In the genomic region with DNA sequence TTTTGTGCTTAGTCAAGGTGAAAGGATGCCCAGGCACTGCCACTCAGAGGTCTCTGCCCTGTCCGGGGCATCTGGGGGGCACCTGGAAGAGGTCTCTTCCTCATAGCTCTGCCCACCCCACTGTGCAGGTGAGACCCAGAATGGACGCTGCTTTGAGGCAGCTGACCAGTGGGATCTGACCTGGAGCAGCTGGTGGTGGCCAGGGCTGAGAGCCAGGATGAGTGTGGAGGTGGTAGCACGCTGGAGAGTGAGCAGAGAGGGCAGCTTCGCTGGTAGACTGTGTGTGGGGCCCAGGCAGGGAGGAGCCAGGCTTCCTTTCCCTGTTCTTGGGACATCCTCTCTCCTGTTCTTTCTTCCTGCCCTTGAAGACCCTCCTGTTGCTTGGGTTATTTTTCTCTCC, we compare ENCODE assay signal across 21 cellular contexts. TPM values are rescaled to one million over a fixed set of nuclear protein-coding genes. Genes with fewer than 3 reads are reported as not detected.
DNase-seq lines count a peak whose midpoint lies in the region; ATAC-seq and TF ChIP-seq lines count a peak whose summit lies in the region.
"Had no signal": no experiment of that assay in that cellular context is flagged by ENCODE, and none has a peak within 500 bp of the region (broad histone marks: within the 10 kb centered on the region; RNA-seq: fewer than 3 reads in every experiment).

No MANE protein-coding gene starts in this region.

- H3K56ac ChIP-seq in H9 (ENCODE audit: insufficient read length, low read depth, low read length) = no peak overlapping the region
- H3K56ac ChIP-seq in mesendoderm (ENCODE audit: low read length) = no peak overlapping the region

- H3K18ac ChIP-seq in H9 (ENCODE audit: insufficient read length, low read depth, low read length) (no peak overlapping the region), mesendoderm (ENCODE audit: low read length) (no peak overlapping the region)

- H2BK120ac ChIP-seq in H9 (ENCODE audit: low read depth, low read length, poor library complexity, severe bottlenecking) (no peak overlapping the region), mesendoderm (ENCODE audit: low read depth, low read length) (no peak overlapping the region)

- H2BK15ac ChIP-seq in H9 (ENCODE audit: low read depth, low read length) (no peak overlapping the region), mesendoderm (replicated peaks; ENCODE audit: low read depth) (no peak overlapping the region)

- no peak overlapping the region for H2BK20ac ChIP-seq in H9 (ENCODE audit: low read depth, low read length, poor library complexity, severe bottlenecking)

- no peak for TF ChIP-seq POLR2A in body of pancreas (IDR thresholded peaks at IDR 0.05)

- no peak overlapping the region for H3K4me3 Mint-ChIP-seq in H9

- H3K9ac ChIP-seq in H9 (ENCODE audit: extremely low read depth, insufficient read length, low read length) (no peak overlapping the region), mesendoderm (ENCODE audit: low read length) (no peak overlapping the region)
- H3K9ac ChIP-seq: KMS-11 had no signal

- no peaks in the 10 kb centered on the region for H3K27me3 ChIP-seq in H9 (ENCODE audit: insufficient read depth, low read length)
- H3K27me3 ChIP-seq in body of pancreas = no peaks in the 10 kb centered on the region
- no peaks in the 10 kb centered on the region for H3K27me3 ChIP-seq in psoas muscle (ENCODE audit: insufficient read depth in 3 of 3, low read length in 2 of 3)
- no peaks in the 10 kb centered on the region for H3K27me3 ChIP-seq in mesendoderm (ENCODE audit: insufficient read depth, low read length, poor library complexity)

- no peaks in the 10 kb centered on the region; a peak in 2 of 5 replicates for H3K9me3 Mint-ChIP-seq in H9

- intact Hi-C loops in body of pancreas (cut with DNase I) = no loop called here
- intact Hi-C loops in psoas muscle (cut with DNase I) = no loop called here

- no peak overlapping the region for H3T11ph ChIP-seq in H9 (ENCODE audit: low read length)

- TF ChIP-seq CTCF in H9 (conservative IDR thresholded peaks at IDR 0.05) (no peak), body of pancreas (IDR thresholded peaks at IDR 0.05) (no peak), psoas muscle (IDR thresholded peaks at IDR 0.05) (no peak)

- no peaks in the 10 kb centered on the region for H3K4me1 ChIP-seq in H9 (ENCODE audit: insufficient read depth, low read length)
- peaks cover 41% of the 10 kb centered on the region for H3K4me1 ChIP-seq in body of pancreas
- H3K4me1 ChIP-seq in psoas muscle = peaks cover 47% of the 10 kb centered on the region
- H3K4me1 ChIP-seq in mesendoderm (ENCODE audit: control insufficient read depth, low read depth, low read length) = peaks cover 16% of the 10 kb centered on the region

- H4K8ac ChIP-seq in H9 (replicated peaks; ENCODE audit: insufficient read length, low read depth, low read length) (no peak overlapping the region), mesendoderm (ENCODE audit: low read depth, low read length) (no peak overlapping the region)

- H3K79me1 ChIP-seq in H9 (ENCODE audit: insufficient read depth, low read depth, low read length, poor library complexity, severe bottlenecking) = no peaks in the 10 kb centered on the region
- H3K79me1 ChIP-seq in mesendoderm (ENCODE audit: low read length) = no peaks in the 10 kb centered on the region

- H3K27ac Mint-ChIP-seq in H9 = no peak overlapping the region

- peaks cover 13 to 21% of the 10 kb centered on the region in 2 experiments for H3K4me1 Mint-ChIP-seq in H9

- no peak overlapping the region for H3K4me2 ChIP-seq in H9 (ENCODE audit: insufficient read depth, insufficient read length, low read length)
- H3K4me2 ChIP-seq in mesendoderm (ENCODE audit: low read length) = no peak overlapping the region
- H3K4me2 ChIP-seq: A549, KMS-11 had no signal

- H3K36me3 Mint-ChIP-seq in H9 (ENCODE audit: insufficient read depth in 1 of 3, low read depth in 3 of 3) = no peaks in the 10 kb centered on the region

- no peak overlapping the region for H3K23ac ChIP-seq in H9 (ENCODE audit: insufficient read length, low read depth, low read length)
- H3K23ac ChIP-seq in mesendoderm (ENCODE audit: low read length) = no peak overlapping the region

- peaks cover 3% of the 10 kb centered on the region for H3K23me2 ChIP-seq in H9 (ENCODE audit: insufficient read length, low read depth, low read length, poor library complexity, severe bottlenecking)

- H3K9me3 ChIP-seq in H9 (ENCODE audit: control insufficient read depth, low read depth, low read length) (no peaks in the 10 kb centered on the region), body of pancreas (no peaks in the 10 kb centered on the region), psoas muscle (no peaks in the 10 kb centered on the region)
- H3K9me3 ChIP-seq: A549, BE2C had no signal

- H3K27me3 Mint-ChIP-seq in H9 (ENCODE audit: low read depth) = peaks cover 18% of the 10 kb centered on the region

- H3K27ac ChIP-seq in H9 (ENCODE audit: insufficient read length, low read depth, low read length) (no peak overlapping the region), body of pancreas (peak overlapping the region; percentile 42 to 79 (median 72)), psoas muscle (peak overlapping the region; percentile 51), mesendoderm (ENCODE audit: low read depth, low read length) (no peak overlapping the region)
- H3K27ac ChIP-seq: KMS-11, RWPE1 had no signal

- no peak for ATAC-seq in body of pancreas
- ATAC-seq in left lobe of liver = no peak
- ATAC-seq in psoas muscle = peak in 2 of 4 donors; percentile 38 to 50
- ATAC-seq in GM19023 (IDR thresholded peaks at IDR 0.05; ENCODE audit: unreplicated experiment) = no peak
- ATAC-seq: A549 had no signal

- H3K4me3 ChIP-seq in body of pancreas (no peak overlapping the region), psoas muscle (no peak overlapping the region), mesendoderm (ENCODE audit: low read length) (no peak overlapping the region)
- H3K4me3 ChIP-seq: A549 had no signal

- H3K79me2 ChIP-seq in H9 (ENCODE audit: insufficient read depth, low read length) (no peaks in the 10 kb centered on the region), mesendoderm (ENCODE audit: control insufficient read depth, insufficient read depth, low read length) (no peaks in the 10 kb centered on the region)

- H2BK5ac ChIP-seq in H9 (ENCODE audit: insufficient read length, low read length) (no peak overlapping the region), mesendoderm (ENCODE audit: low read length) (no peak overlapping the region)

- no CpG with 5 or more reads among the region's 4 CpGs for WGBS in H9 (ENCODE audit: extremely low coverage, insufficient read length, low lambda C conversion rate)
- WGBS in body of pancreas, 2 donors = 24 to 39% methylated on average over 4 of the region's 4 CpGs
- WGBS in psoas muscle, 3 donors = 35 to 43% (median 43%) methylated on average over 4 of the region's 4 CpGs
- no CpG with 5 or more reads among the region's 4 CpGs for WGBS in mesendoderm (ENCODE audit: extremely low coverage, insufficient coverage, low lambda C conversion rate)

- no peak overlapping the region for H2BK12ac ChIP-seq in H9 (ENCODE audit: insufficient read length, low read depth, low read length)

- H3K36me3 ChIP-seq in body of pancreas (replicated peaks in 1 of 2; ENCODE audit: insufficient read depth in 1 of 2, low read depth in 2 of 2) = no peaks in the 10 kb centered on the region
- H3K36me3 ChIP-seq in psoas muscle (ENCODE audit: insufficient read depth in 1 of 2, low read depth in 1 of 2) = no peaks in the 10 kb centered on the region
- H3K36me3 ChIP-seq in mesendoderm (ENCODE audit: control insufficient read depth, insufficient read depth, low read length) = no peaks in the 10 kb centered on the region
- H3K36me3 ChIP-seq: BE2C had no signal

- H4K91ac ChIP-seq in H9 (ENCODE audit: insufficient read length, low read depth, low read length) = no peak overlapping the region

- H4K5ac ChIP-seq in H9 (ENCODE audit: insufficient read length, low read depth, low read length) (no peak overlapping the region), mesendoderm (ENCODE audit: low read length) (no peak overlapping the region)

- peak overlapping the region; percentile 24; the same call in 1 of the 2 replicates for H3K14ac ChIP-seq in H9 (ENCODE audit: insufficient read depth, low read length)

- H3K4ac ChIP-seq in H9 (ENCODE audit: low read depth, low read length) (no peak overlapping the region), mesendoderm (ENCODE audit: low read depth, low read length) (no peak overlapping the region)

- H2AK5ac ChIP-seq in H9 (ENCODE audit: insufficient read length, low read length) (no peak overlapping the region), mesendoderm (ENCODE audit: low read length) (no peak overlapping the region)

- H4K20me1 ChIP-seq in H9 (ENCODE audit: control insufficient read depth, insufficient read depth, insufficient read length) = no peaks in the 10 kb centered on the region

- H2AFZ ChIP-seq in H9 (ENCODE audit: low read length) = no peak overlapping the region

- DNase-seq in H9 = no peak
- DNase-seq in body of pancreas = peak in 3 of 4 donors; percentile 35 to 55 (median 41)
- peak; percentile 21 for DNase-seq in left lobe of liver (ENCODE audit: low spot score)
- no peak for DNase-seq in psoas muscle
- no peak for DNase-seq in NCI-H187 treated with DMSO at 0.1 percent for 48 hours (lab: John Stamatoyannopoulos, UW)
- no peak for DNase-seq in NCI-H187 (lab: John Stamatoyannopoulos, UW)
- no peak for DNase-seq in mesendoderm
- DNase-seq: BE2C; DMS53; GDM1; GOT3; IMR-90; NCI-H1694; NCI-H446; NCI-H526 treated with DMSO at 0.1 percent for 48 hours; NK-92 treated with Interleukin-12 subunit alpha and Interleukin-12 subunit beta, amount 100 ng/mL, for 24 hours; SHP77 treated with DMSO at 0.1 percent for 48 hours had no signal

RNA-seq across cellular contexts. Expression of gene PLA2G4E, which starts 32.2 kb away (rescaled TPM):
- total RNA-seq in H9 (2021) (not detected in 2 replicates), body of pancreas (not detected), left lobe of liver (not detected), psoas muscle (under 1 TPM in 3 of 4 donors, not detected in 1; 0.08 to 0.34 (median 0.24) TPM)
- polyA plus RNA-seq in psoas muscle = under 1 TPM in 2 of 3 donors, not detected in 1; 0.01 to 0.07 TPM
- polyA plus RNA-seq in mesendoderm (2013, experiment 1 of 2) = not detected
- polyA plus RNA-seq in mesendoderm (2013, experiment 2 of 2) = under 0.01 TPM
- total RNA-seq: IMR-90 had no signal
- polyA plus RNA-seq: IMR-90 had no signal

RNA-seq across cellular contexts. Expression of gene PLA2G4D, which starts 41.4 kb away (rescaled TPM):
- total RNA-seq in H9 (2021) (0.33 TPM in 1 of 2 replicates, not detected in the other), body of pancreas (not detected), left lobe of liver (not detected), psoas muscle (not detected)
- not detected for polyA plus RNA-seq in psoas muscle
- 0.10 TPM for polyA plus RNA-seq in mesendoderm (2013, experiment 1 of 2)
- 0.10 TPM for polyA plus RNA-seq in mesendoderm (2013, experiment 2 of 2)
- total RNA-seq: IMR-90 had no signal
- polyA plus RNA-seq: A549, IMR-90 had no signal

Comparison
In these comparisons a context has a peak if more than half of its experiments do, and no peak if none do; other contexts are left out.
1. DNase-seq: peak in body of pancreas (3 of 4) and left lobe of liver (single experiment); none in H9 (single experiment), psoas muscle (0 of 2), NCI-H187 treated with DMSO at 0.1 percent for 48 hours (single experiment), NCI-H187 (0 of 2) and mesendoderm (single experiment).
2. H3K27ac ChIP-seq: peak in body of pancreas (4 of 4) and psoas muscle (single experiment); none in H9 (single experiment) and mesendoderm (single experiment).